10 cellular contexts compared by ENCODE assay signal in genomic region chr7:91291902-91292301, GRCh38.
"Had no signal": no experiment of that assay in that cellular context is flagged by ENCODE, and none has a peak within 500 bp of the region (broad histone marks: within the 10 kb centered on the region; RNA-seq: fewer than 3 reads in every experiment).

No MANE protein-coding gene starts in this region.

- H3K27ac ChIP-seq: coronary artery had no signal

- DNase-seq: activated CD4-positive, alpha-beta T cell treated with anti-CD3 and anti-CD28 coated beads, Interleukin-2, amount 50 U/mL, for 1 hour; activated effector memory CD4-positive, alpha-beta T cell treated with Interleukin-2 at 50 U/mL for 16 hours; activated T-cell treated with anti-CD3 and anti-CD28 coated beads, Interleukin-2, amount 50 U/mL, for 1 hour; caudate nucleus; effector CD4-positive, alpha-beta T cell; hypothalamus; midbrain; retina; stimulated activated CD4-positive, alpha-beta T cell treated with anti-CD3 and anti-CD28 coated beads, Interleukin-4, amount 100 ng/mL, for 4 hours had no signal

- H3K4me3 ChIP-seq: coronary artery had no signal
